1 cellular context compared by ENCODE assay signal in genomic region chr12:120265483-120266179, GRCh38.
A peak's percentile ranks its signal among the peaks of the same experiment; 100 is the strongest.
TF ChIP-seq lines count a peak whose summit lies in the region.

Gene PXN (minus strand): TSS chr12:120265730. CDS start chr12:120265629, 101 bp downstream.

TF ChIP-seq in HepG2, 621 proteins besides CTCF, POLR2A, EP300 and RAD21 (continued from another document and continues in another):
- no peak for TF ChIP-seq ETS1 (CRISPR knock-in tag; IDR thresholded peaks at IDR 0.05)
- no peak; the same call in 1 of the 2 replicates for TF ChIP-seq POGZ (CRISPR knock-in tag; IDR thresholded peaks at IDR 0.05)
- TF ChIP-seq PCBP1 (IDR thresholded peaks at IDR 0.05; ENCODE audit: borderline replicate concordance, low read depth, low read length), result no peak
- TF ChIP-seq DMTF1 (CRISPR knock-in tag; IDR thresholded peaks at IDR 0.05), result no peak
- no peak for TF ChIP-seq RFX1 (IDR thresholded peaks at IDR 0.05)
- peak; percentile 19; the same call in 1 of the 2 replicates for TF ChIP-seq KMT2B (CRISPR knock-in tag; IDR thresholded peaks at IDR 0.05)
- TF ChIP-seq ZMYM3 (CRISPR knock-in tag; IDR thresholded peaks at IDR 0.05), result no peak
- no peak for TF ChIP-seq ETV5 (CRISPR knock-in tag; IDR thresholded peaks at IDR 0.05; ENCODE audit: borderline replicate concordance)
- no peak for TF ChIP-seq ZNF550 (CRISPR knock-in tag; IDR thresholded peaks at IDR 0.05; ENCODE audit: borderline replicate concordance)
- TF ChIP-seq HNRNPUL1 (IDR thresholded peaks at IDR 0.05; ENCODE audit: low read depth, low read length), result no peak
- TF ChIP-seq ATF3 (CRISPR knock-in tag; IDR thresholded peaks at IDR 0.05), result no peak
- TF ChIP-seq ZBTB4 (CRISPR knock-in tag; IDR thresholded peaks at IDR 0.05; ENCODE audit: borderline replicate concordance), result no peak
- no peak for TF ChIP-seq DNMT1 (CRISPR knock-in tag; IDR thresholded peaks at IDR 0.05)
- no peak for TF ChIP-seq ZNF101 (CRISPR knock-in tag; IDR thresholded peaks at IDR 0.05; ENCODE audit: borderline replicate concordance, low read depth)
- peak; percentile 44; the same call in 1 of the 2 replicates for TF ChIP-seq GMEB1 (CRISPR knock-in tag; IDR thresholded peaks at IDR 0.05; ENCODE audit: borderline replicate concordance)
- TF ChIP-seq POLR2AphosphoS2 (IDR thresholded peaks at IDR 0.05; ENCODE audit: low read depth, low read length), result no peak
- TF ChIP-seq ARID4A (CRISPR knock-in tag; IDR thresholded peaks at IDR 0.05; ENCODE audit: borderline replicate concordance), result peak; percentile 69; the same call in 1 of the 2 replicates
- no peak for TF ChIP-seq PLRG1 (conservative IDR thresholded peaks at IDR 0.05)
- no peak for TF ChIP-seq MAZ (IDR thresholded peaks at IDR 0.05; ENCODE audit: borderline replicate concordance, low read depth, low read length)
- peak; percentile 43; the same call in 1 of the 2 replicates for TF ChIP-seq MAZ (CRISPR knock-in tag; IDR thresholded peaks at IDR 0.05; ENCODE audit: low read depth)
- TF ChIP-seq HOXA9 (CRISPR knock-in tag; IDR thresholded peaks at IDR 0.05; ENCODE audit: borderline replicate concordance), result 0 out of 2 replicates have a peak, but pooled peaks have one; percentile 56
- TF ChIP-seq SMAD9 (CRISPR knock-in tag; IDR thresholded peaks at IDR 0.05), result no peak
- TF ChIP-seq HOXA3 (CRISPR knock-in tag; IDR thresholded peaks at IDR 0.05), result peak; percentile 37; the same call in 1 of the 2 replicates
- TF ChIP-seq ZNF124 (CRISPR knock-in tag; IDR thresholded peaks at IDR 0.05), result no peak
- no peak for TF ChIP-seq ZNF557 (CRISPR knock-in tag; IDR thresholded peaks at IDR 0.05)
- TF ChIP-seq ZBTB40 (IDR thresholded peaks at IDR 0.05), result no peak
- no peak for TF ChIP-seq ZBTB40 (CRISPR knock-in tag; IDR thresholded peaks at IDR 0.05)
- TF ChIP-seq GPBP1L1 (CRISPR knock-in tag; IDR thresholded peaks at IDR 0.05), result no peak
- TF ChIP-seq ZNF816 (CRISPR knock-in tag; IDR thresholded peaks at IDR 0.05; ENCODE audit: borderline replicate concordance), result no peak
- no peak for TF ChIP-seq SMYD3 (CRISPR knock-in tag; IDR thresholded peaks at IDR 0.05)
- TF ChIP-seq ZNF354B (CRISPR knock-in tag; IDR thresholded peaks at IDR 0.05), result no peak
